ENCODE assay signal across 22 cellular contexts in the genomic region with DNA sequence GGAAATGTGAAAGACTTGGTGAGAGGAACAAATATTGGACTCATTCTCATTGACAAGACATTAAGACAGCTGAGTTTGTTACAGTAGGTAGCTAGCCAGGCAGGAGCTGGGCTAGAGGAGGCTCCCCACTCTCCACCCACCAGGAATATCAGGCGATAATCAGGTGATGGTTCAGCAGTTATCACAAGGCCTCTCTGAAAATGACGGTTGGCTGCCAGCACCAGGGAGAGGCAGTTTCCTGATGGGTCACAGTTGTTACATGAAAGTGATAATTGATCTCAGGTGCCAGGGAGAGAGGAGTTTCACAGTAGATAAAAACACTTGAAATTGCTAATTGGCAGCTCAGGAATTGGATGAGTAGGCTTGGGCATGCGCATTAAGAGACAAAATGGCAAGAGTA.
"Had no signal": no experiment of that assay in that cellular context is flagged by ENCODE, and none has a peak within 500 bp of the region (broad histone marks: within the 10 kb centered on the region; RNA-seq: fewer than 3 reads in every experiment).

No MANE protein-coding gene starts in this region.

- H3K27ac Mint-ChIP-seq: activated naive CD4-positive, alpha-beta T cell treated with anti-CD3 and anti-CD28 coated beads, Interleukin-2, amount 50 U/mL, for 72 hours; dendritic cell treated with granulocyte-macrophage colony-stimulating factor and Interleukin-4, amounts not matched to agents 40 ng/mL and 50 ng/mL, for 4 days; effector memory CD8-positive, alpha-beta T cell; nephron progenitor cell had no signal

- H3K4me3 Mint-ChIP-seq: dendritic cell treated with granulocyte-macrophage colony-stimulating factor and Interleukin-4, amounts not matched to agents 40 ng/mL and 50 ng/mL, for 4 days; effector memory CD8-positive, alpha-beta T cell; nephron progenitor cell had no signal

- ATAC-seq: activated naive CD4-positive, alpha-beta T cell treated with anti-CD3 and anti-CD28 coated beads, Interleukin-2, amount 50 U/mL, for 72 hours; effector memory CD8-positive, alpha-beta T cell; foreskin keratinocyte; left lobe of liver had no signal

- H3K36me3 ChIP-seq: adrenal gland, uterus, WERI-Rb-1 had no signal

- H3K9me3 Mint-ChIP-seq: activated naive CD4-positive, alpha-beta T cell treated with anti-CD3 and anti-CD28 coated beads, Interleukin-2, amount 50 U/mL, for 72 hours; dendritic cell treated with granulocyte-macrophage colony-stimulating factor and Interleukin-4, amounts not matched to agents 40 ng/mL and 50 ng/mL, for 4 days had no signal

- H3K9me3 ChIP-seq: adrenal gland, tibial nerve, uterus had no signal

- H3K4me3 ChIP-seq: adrenal gland, lung, tibial nerve, uterus had no signal

- H3K27me3 ChIP-seq: adrenal gland, foreskin keratinocyte, tibial nerve, uterus had no signal

- DNase-seq: activated CD4-positive, alpha-beta T cell treated with anti-CD3 and anti-CD28 coated beads, Interleukin-2, amount 50 U/mL, for 48 hours; activated gamma-delta T cell treated with Interleukin-2 at 50 U/mL for 16 hours; adrenal gland; effector memory CD8-positive, alpha-beta T cell; foreskin keratinocyte; hypothalamus; islet precursor cell; midbrain; nephron progenitor cell; occipital lobe; stimulated activated CD4-positive, alpha-beta T cell treated with anti-CD3 and anti-CD28 coated beads, Interleukin-12 subunit alpha, Interleukin-12 subunit beta, amount 100 ng/mL, for 4 hours; stimulated activated CD4-positive, alpha-beta T cell treated with anti-CD3 and anti-CD28 coated beads, Interleukin-1b, Interleukin-23, amount 100 ng/mL, for 48 hours; stimulated activated CD8-positive, alpha-beta memory T cell treated with anti-CD3 and anti-CD28 coated beads, Interleukin-4, amount 100 ng/mL, for 48 hours; stimulated activated naive CD4-positive, alpha-beta T cell treated with Interleukin-2 at 50 U/mL for 16 hours; T-helper 2 cell; uterus; WERI-Rb-1 had no signal

- H3K27me3 Mint-ChIP-seq: dendritic cell treated with granulocyte-macrophage colony-stimulating factor and Interleukin-4, amounts not matched to agents 40 ng/mL and 50 ng/mL, for 4 days; effector memory CD8-positive, alpha-beta T cell had no signal

- H3K27ac ChIP-seq: adrenal gland, foreskin keratinocyte, tibial nerve, uterus, WERI-Rb-1 had no signal
